ENCODE assay signal across 8 cellular contexts in genomic region chr1:64898107-64898861, GRCh38.
A peak's percentile ranks its signal among the peaks of the same experiment; 100 is the strongest.
DNase-seq lines count a peak whose midpoint lies in the region; ATAC-seq and TF ChIP-seq lines count a peak whose summit lies in the region.

No MANE protein-coding gene starts in this region.

- H3K4me3 Mint-ChIP-seq in activated B cell treated with CpG ODN at 0.5 μM for 24 hours, result peak overlapping the region; percentile 42

- H3K27me3 Mint-ChIP-seq in activated B cell treated with CpG ODN at 0.5 μM for 24 hours, result no peaks in the 10 kb centered on the region

- intact Hi-C loops in activated B cell treated with CpG ODN at 0.5 μM for 24 hours (cut with micrococcal nuclease), result loop anchor here (1.0 to 5.0 kb wide), 4 partner anchors 8 to 65 kb away; no protein-coding TSS in a partner anchor

- ATAC-seq in activated B cell treated with CpG ODN at 0.5 μM for 24 hours (ENCODE audit: low read depth), result peak; percentile 69

- H3K36me3 Mint-ChIP-seq in activated B cell treated with CpG ODN at 0.5 μM for 24 hours (ENCODE audit: low read depth), result no peaks in the 10 kb centered on the region

- DNase-seq in activated effector memory CD4-positive, alpha-beta T cell treated with anti-CD3 and anti-CD28 coated beads, Interleukin-2, amount 50 U/mL, for 16 hours, result peak; percentile 79
- DNase-seq in activated effector memory CD4-positive, alpha-beta T cell treated with Interleukin-2 at 50 U/mL for 16 hours, result no peak
- DNase-seq in M059J (ENCODE audit: low read depth) (peak; percentile 99), activated B cell treated with CpG ODN at 0.5 μM for 24 hours (no peak), fibroblast of pulmonary artery (ENCODE audit: low read depth) (peak; percentile 89), nucleus accumbens (lab: John Stamatoyannopoulos, UW) (peak in 36 of 56 donors; percentile 2 to 72 (median 14)), NCI-H2081 treated with DMSO at 0.1 percent for 48 hours (lab: John Stamatoyannopoulos, UW) (no peak)

- no peaks in the 10 kb centered on the region for H3K9me3 Mint-ChIP-seq in activated B cell treated with CpG ODN at 0.5 μM for 24 hours

- H3K4me3 ChIP-seq in HEK293 (ENCODE audit: low read depth, low read length), result no peak overlapping the region
- H3K4me3 ChIP-seq in fibroblast of pulmonary artery (replicated peaks; ENCODE audit: low read depth, low read length), result no peak overlapping the region

- no peaks in the 10 kb centered on the region for H3K36me3 ChIP-seq in HEK293 (ENCODE audit: control insufficient read depth in 2 of 2, insufficient read depth in 1 of 2, low read length in 2 of 2)

- CTCF ChIA-PET in HEK293 (lab: Yijun Ruan, JAX), result no interaction called here
- CTCF ChIA-PET in activated B cell treated with CpG ODN at 0.5 μM for 24 hours (lab: Charles Lee), result no interaction called here

- H3K9me3 ChIP-seq in HEK293 (ENCODE audit: control insufficient read depth, insufficient read depth, low read depth, low read length), result no peaks in the 10 kb centered on the region

- POLR2A ChIA-PET in HEK293 (lab: Yijun Ruan, JAX), result interaction anchor here (1.2 to 1.3 kb wide), 2 partner anchors 21 to 68 kb away, joined by 3 to 5 read pairs; partner anchors contain the start of gene JAK1
- POLR2A ChIA-PET in activated B cell treated with CpG ODN at 0.5 μM for 24 hours (lab: Charles Lee), result interaction anchor here (1.3 to 1.6 kb wide), 2 partner anchors 64 to 68 kb away, joined by 4 to 5 read pairs; partner anchors contain the start of gene JAK1

- H3K4me1 ChIP-seq in HEK293 (ENCODE audit: control insufficient read depth, insufficient read depth, low read length), result peaks cover 3% of the 10 kb centered on the region

- H3K27ac Mint-ChIP-seq in activated B cell treated with CpG ODN at 0.5 μM for 24 hours, result peak overlapping the region; percentile 48

- TF ChIP-seq CTCF in HEK293 (tag by site-specific recombination; IDR thresholded peaks at IDR 0.05), result no peak
- TF ChIP-seq CTCF in activated B cell treated with CpG ODN at 0.5 μM for 24 hours (IDR thresholded peaks at IDR 0.05), result no peak
- no peak for TF ChIP-seq CTCF in fibroblast of pulmonary artery (IDR thresholded peaks at IDR 0.05; ENCODE audit: low read length, missing control alignments)

- no peak overlapping the region; the same call in 1 of the 2 replicates for H3K27ac ChIP-seq in HEK293 (ENCODE audit: extremely low read depth, low read depth, low read length)

- peaks cover 97% of the 10 kb centered on the region for H3K4me1 Mint-ChIP-seq in activated B cell treated with CpG ODN at 0.5 μM for 24 hours

TF ChIP-seq in HEK293, 187 proteins besides CTCF, POLR2A, EP300 and RAD21 (continues in another document):
- peak; percentile 68 for TF ChIP-seq WT1 (tag by site-specific recombination; IDR thresholded peaks at IDR 0.05)
- 0 out of 2 replicates have a peak, but pooled peaks have one; percentile 14 for TF ChIP-seq ZNF280D (tag by site-specific recombination; IDR thresholded peaks at IDR 0.05)
- TF ChIP-seq ZNF133 (tag by site-specific recombination; IDR thresholded peaks at IDR 0.05), result no peak
- no peak for TF ChIP-seq ZBTB11 (tag by site-specific recombination; conservative IDR thresholded peaks at IDR 0.05; ENCODE audit: low read depth)
- TF ChIP-seq PRDM10 (tag by site-specific recombination; IDR thresholded peaks at IDR 0.05), result peak; percentile 53; the same call in 1 of the 2 replicates
- no peak for TF ChIP-seq ZNF391 (tag by site-specific recombination; IDR thresholded peaks at IDR 0.05; ENCODE audit: borderline replicate concordance, low read depth)
- TF ChIP-seq ZBTB48 (tag by site-specific recombination; IDR thresholded peaks at IDR 0.05), result peak; percentile 94
- TF ChIP-seq GLIS1 (tag by site-specific recombination; IDR thresholded peaks at IDR 0.05), result peak; percentile 49
- peak; percentile 9; the same call in 1 of the 2 replicates for TF ChIP-seq ZBTB44 (tag by site-specific recombination; IDR thresholded peaks at IDR 0.05)
- TF ChIP-seq ZNF670 (tag by site-specific recombination; IDR thresholded peaks at IDR 0.05; ENCODE audit: low read depth), result no peak

Comparison
In these comparisons a context has a peak if more than half of its experiments do, and no peak if none do; other contexts are left out.
1. DNase-seq: peak in activated effector memory CD4-positive, alpha-beta T cell treated with anti-CD3 and anti-CD28 coated beads, Interleukin-2, amount 50 U/mL, for 16 hours (single experiment), M059J (single experiment), fibroblast of pulmonary artery (single experiment) and nucleus accumbens (36 of 56); none in activated effector memory CD4-positive, alpha-beta T cell treated with Interleukin-2 at 50 U/mL for 16 hours (single experiment), activated B cell treated with CpG ODN at 0.5 μM for 24 hours (single experiment) and NCI-H2081 treated with DMSO at 0.1 percent for 48 hours (single experiment).